Comparison of ENCODE assay signal across 9 cellular contexts in genomic region chr5:169584998-169585451, GRCh38. TPM values are rescaled to one million over a fixed set of nuclear protein-coding genes. Genes with fewer than 3 reads are reported as not detected.
DNase-seq lines count a peak whose midpoint lies in the region; TF ChIP-seq lines count a peak whose summit lies in the region.
"Had no signal": no experiment of that assay in that cellular context is flagged by ENCODE, and none has a peak within 500 bp of the region (broad histone marks: within the 10 kb centered on the region; RNA-seq: fewer than 3 reads in every experiment).

No MANE protein-coding gene starts in this region.

- peak overlapping the region; percentile 96 for H3K4me3 Mint-ChIP-seq in endodermal cell

- no peak overlapping the region for H2AK5ac ChIP-seq in trophoblast cell (ENCODE audit: low read length)

- H3K9me3 Mint-ChIP-seq in endodermal cell = no peaks in the 10 kb centered on the region
- H3K9me3 Mint-ChIP-seq: dendritic cell treated with granulocyte-macrophage colony-stimulating factor and Interleukin-4, amounts not matched to agents 40 ng/mL and 50 ng/mL, for 4 days had no signal

- H3K4ac ChIP-seq in trophoblast cell (ENCODE audit: low read depth, low read length) = peak overlapping the region; percentile 86

- H3K27me3 Mint-ChIP-seq in endodermal cell (ENCODE audit: insufficient read depth) = peaks cover 3% of the 10 kb centered on the region

- H4K20me1 ChIP-seq in OCI-LY1 (ENCODE audit: insufficient read depth, low read length) = no peaks in the 10 kb centered on the region

- peaks cover 14% of the 10 kb centered on the region for H3K36me3 Mint-ChIP-seq in endodermal cell (ENCODE audit: low read depth)

- no peak overlapping the region for H2BK120ac ChIP-seq in trophoblast cell (ENCODE audit: insufficient read depth, low read length, poor library complexity)

- peak overlapping the region; percentile 76 for H3K4me2 ChIP-seq in OCI-LY1 (ENCODE audit: low read length)
- peak overlapping the region; percentile 49 for H3K4me2 ChIP-seq in trophoblast cell (ENCODE audit: low read length)

- H2BK12ac ChIP-seq in trophoblast cell (ENCODE audit: low read length) = no peak overlapping the region

- H4K91ac ChIP-seq in trophoblast cell (ENCODE audit: low read depth, low read length) = no peak overlapping the region

- H3K14ac ChIP-seq in trophoblast cell (ENCODE audit: low read length) = no peak overlapping the region

- TF ChIP-seq CTCF in OCI-LY1 (IDR thresholded peaks at IDR 0.05; ENCODE audit: low read length) (no peak), endodermal cell (conservative IDR thresholded peaks at IDR 0.05) (peak; percentile 39)

- H3K18ac ChIP-seq in trophoblast cell (ENCODE audit: low read length) = no peak overlapping the region

- peak; percentile 58 for DNase-seq in NCI-H2171 treated with DMSO at 0.1 percent for 48 hours (lab: John Stamatoyannopoulos, UW)
- DNase-seq in NCI-H2171 (lab: John Stamatoyannopoulos, UW) = no peak
- DNase-seq in endodermal cell = no peak
- no peak for DNase-seq in trophoblast cell
- no peak for DNase-seq in AG08396 (ENCODE audit: low spot score)
- no peak for DNase-seq in activated gamma-delta T cell treated with Interleukin-2 at 50 U/mL for 16 hours
- no peak for DNase-seq in hippocampal formation (lab: John Stamatoyannopoulos, UW)

- 70 to 83% methylated on average over 1 to 5 of the region's 5 CpGs for WGBS in endodermal cell (ENCODE audit: insufficient coverage in 1 of 2, insufficient read length in 1 of 2), 2 experiments
- WGBS in trophoblast cell (ENCODE audit: extremely low coverage, insufficient coverage, insufficient read length) = no CpG with 5 or more reads among the region's 5 CpGs

- no peak overlapping the region for H2BK5ac ChIP-seq in trophoblast cell (ENCODE audit: low read depth, low read length, poor library complexity)

- H3K27me3 ChIP-seq in OCI-LY1 (ENCODE audit: insufficient read depth, low read length) (no peaks in the 10 kb centered on the region), endodermal cell (ENCODE audit: control insufficient read depth, insufficient read depth, low read length, poor library complexity, severe bottlenecking) (peaks cover 9% of the 10 kb centered on the region), trophoblast cell (ENCODE audit: insufficient read depth, low read length) (no peaks in the 10 kb centered on the region)

- peaks cover 8% of the 10 kb centered on the region for H3K79me1 ChIP-seq in trophoblast cell (ENCODE audit: low read length)

- H3K27ac Mint-ChIP-seq in endodermal cell = peak overlapping the region; percentile 85
- H3K27ac Mint-ChIP-seq: dendritic cell treated with granulocyte-macrophage colony-stimulating factor and Interleukin-4, amounts not matched to agents 40 ng/mL and 50 ng/mL, for 4 days had no signal

- peak overlapping the region; percentile 30 for H4K12ac ChIP-seq in trophoblast cell (ENCODE audit: low read depth, low read length)

- H3K4me1 ChIP-seq in OCI-LY1 (ENCODE audit: insufficient read depth, low read length, severe bottlenecking) = peaks cover 11% of the 10 kb centered on the region
- peaks cover 8% of the 10 kb centered on the region for H3K4me1 ChIP-seq in endodermal cell (ENCODE audit: control insufficient read depth, insufficient read depth, low read length)
- peaks cover 2 to 7% of the 10 kb centered on the region in 2 experiments for H3K4me1 ChIP-seq in trophoblast cell (ENCODE audit: control insufficient read depth in 1 of 2, insufficient read depth in 2 of 2, low read length in 2 of 2)

- no peak overlapping the region for H3K23ac ChIP-seq in trophoblast cell (ENCODE audit: low read length)

- no peak overlapping the region for H3K27ac ChIP-seq in OCI-LY1 (ENCODE audit: low read depth, low read length, poor library complexity, severe bottlenecking)
- H3K27ac ChIP-seq in endodermal cell (ENCODE audit: low read depth, low read length) = no peak overlapping the region
- no peak overlapping the region for H3K27ac ChIP-seq in trophoblast cell (ENCODE audit: low read depth, low read length)

- H3K9me3 ChIP-seq in OCI-LY1 (ENCODE audit: low read length) (no peaks in the 10 kb centered on the region), endodermal cell (ENCODE audit: control insufficient read depth, low read length) (no peaks in the 10 kb centered on the region), trophoblast cell (ENCODE audit: insufficient read depth, low read depth, low read length) (no peaks in the 10 kb centered on the region)

- no peaks in the 10 kb centered on the region for H3F3A ChIP-seq in OCI-LY1 (ENCODE audit: insufficient read depth, low read length)

- H3K36me3 ChIP-seq in OCI-LY1 (ENCODE audit: insufficient read depth, low read length) = peaks cover 23% of the 10 kb centered on the region; the same call in 1 of the 2 replicates
- peaks cover 21% of the 10 kb centered on the region for H3K36me3 ChIP-seq in endodermal cell (ENCODE audit: control insufficient read depth, insufficient read depth, low read length)
- peaks cover 3 to 6% of the 10 kb centered on the region in 2 experiments for H3K36me3 ChIP-seq in trophoblast cell (ENCODE audit: control insufficient read depth in 1 of 2, insufficient read depth in 2 of 2, low read length in 2 of 2)

- H4K8ac ChIP-seq in trophoblast cell (ENCODE audit: low read depth, low read length) = no peak overlapping the region

- H3K79me2 ChIP-seq in OCI-LY1 (ENCODE audit: insufficient read depth, low read length) (peaks cover 16% of the 10 kb centered on the region), trophoblast cell (ENCODE audit: control insufficient read depth, insufficient read depth, low read length, poor library complexity) (peaks cover 10% of the 10 kb centered on the region)

- peak overlapping the region; percentile 77 for H3K4me3 ChIP-seq in OCI-LY1 (ENCODE audit: low read depth, low read length, poor library complexity, severe bottlenecking)
- peak overlapping the region; percentile 90 for H3K4me3 ChIP-seq in endodermal cell (ENCODE audit: low read length)
- no peak overlapping the region for H3K4me3 ChIP-seq in trophoblast cell (ENCODE audit: low read depth, low read length)

- H3K9me2 ChIP-seq in OCI-LY1 (ENCODE audit: low read depth, low read length) = no peaks in the 10 kb centered on the region

- H3K9ac ChIP-seq in OCI-LY1 (ENCODE audit: low read length) = peak overlapping the region; percentile 84; the same call in 1 of the 2 replicates
- H3K9ac ChIP-seq in endodermal cell (ENCODE audit: extremely low read depth, low read length, poor library complexity, severe bottlenecking) = no peak overlapping the region
- no peak overlapping the region for H3K9ac ChIP-seq in trophoblast cell (ENCODE audit: low read length)

- H2AFZ ChIP-seq in OCI-LY1 (ENCODE audit: low read length) (no peak overlapping the region), trophoblast cell (ENCODE audit: insufficient read depth, low read length, poor library complexity) (no peak overlapping the region)

- H3K4me1 Mint-ChIP-seq in endodermal cell = peaks cover 28% of the 10 kb centered on the region

RNA-seq across cellular contexts. Expression of gene SPDL1, which starts 1.5 kb away (rescaled TPM):
- 10 to 100 TPM; 42.0 to 47.4 TPM for total RNA-seq in endodermal cell
- polyA plus RNA-seq in endodermal cell (2013, experiment 1 of 2) = 55.4 TPM
- 52.3 TPM for polyA plus RNA-seq in endodermal cell (2013, experiment 2 of 2)
- 36.8 and 38.6 TPM in 2 replicates for polyA plus RNA-seq in trophoblast cell (2013)

RNA-seq across cellular contexts. Expression of gene DOCK2, which starts 52.0 kb away (rescaled TPM):
- total RNA-seq in endodermal cell = 1 to 10 TPM; 2.6 to 3.9 TPM
- 0.25 TPM for polyA plus RNA-seq in endodermal cell (2013, experiment 1 of 2)
- polyA plus RNA-seq in endodermal cell (2013, experiment 2 of 2) = 0.46 TPM
- polyA plus RNA-seq in trophoblast cell (2013) = 0.07 and 0.08 TPM in 2 replicates
